In the genomic region with DNA sequence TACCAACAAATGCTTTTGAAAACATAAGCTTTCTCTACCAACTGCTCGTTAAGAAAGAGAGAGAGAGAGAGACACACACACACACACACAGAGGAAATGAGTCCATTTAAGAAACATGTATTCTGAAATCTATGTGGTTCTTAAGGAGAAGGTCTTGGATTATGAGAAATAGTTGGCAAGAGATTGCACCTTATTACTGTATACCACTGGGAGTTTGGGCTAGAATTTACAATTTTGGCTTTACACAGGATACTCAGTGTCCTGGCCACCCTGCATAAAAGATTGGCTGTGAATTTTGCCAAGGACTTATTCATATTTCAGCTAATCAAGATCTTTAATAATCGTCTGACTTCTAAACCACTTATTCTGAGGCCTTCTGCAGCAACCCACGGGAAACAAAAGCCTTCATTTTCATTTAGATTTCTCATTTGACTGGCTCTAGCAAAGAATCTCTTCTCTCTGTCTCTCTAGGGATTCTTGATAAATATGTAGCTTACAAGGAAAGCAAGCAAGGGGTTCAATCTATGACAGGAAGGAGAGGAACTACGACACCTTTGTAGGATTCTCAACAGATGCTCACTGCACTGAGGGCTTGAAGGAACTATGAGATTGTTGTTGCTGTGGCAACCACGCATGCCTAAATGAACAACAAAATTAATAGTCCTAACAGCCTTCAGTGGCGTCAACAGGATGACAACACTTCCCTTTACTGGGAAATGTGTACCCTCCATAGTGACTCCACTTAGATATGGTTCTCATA, we compare ENCODE assay signal across 20 cellular contexts.
DNase-seq lines count a peak whose midpoint lies in the region; ATAC-seq and TF ChIP-seq lines count a peak whose summit lies in the region.
"Had no signal": no experiment of that assay in that cellular context is flagged by ENCODE, and none has a peak within 500 bp of the region (broad histone marks: within the 10 kb centered on the region; RNA-seq: fewer than 3 reads in every experiment).

No MANE protein-coding gene starts in this region.

- no peak overlapping the region for H2BK12ac ChIP-seq in neuronal stem cell (ENCODE audit: low read length)

- no peak overlapping the region for H3K9ac ChIP-seq in neuronal stem cell (ENCODE audit: low read depth, low read length, poor library complexity)

- no peak overlapping the region for H3K23ac ChIP-seq in neuronal stem cell (ENCODE audit: low read depth, low read length, poor library complexity)

- no peak overlapping the region for H3K18ac ChIP-seq in neuronal stem cell (ENCODE audit: low read length)

- H3K4me1 Mint-ChIP-seq in stimulated activated effector memory CD8-positive, alpha-beta T cell treated with anti-CD3 and anti-CD28 coated beads, Interleukin-12 subunit alpha, Interleukin-12 subunit beta, amount 100 ng/mL, for 72 hours = no peaks in the 10 kb centered on the region
- no peaks in the 10 kb centered on the region for H3K4me1 Mint-ChIP-seq in chondrocyte (ENCODE audit: low read depth)
- peaks cover 3% of the 10 kb centered on the region for H3K4me1 Mint-ChIP-seq in activated naive CD8-positive, alpha-beta T cell treated with anti-CD3 and anti-CD28 coated beads for 36 hours
- H3K4me1 Mint-ChIP-seq: activated CD4-positive, alpha-beta memory T cell treated with anti-CD3 and anti-CD28 coated beads, Interleukin-2, amount 10 ng/mL, durations not matched to agents 7 days and 5 days had no signal

- H3K36me3 Mint-ChIP-seq in stimulated activated effector memory CD8-positive, alpha-beta T cell treated with anti-CD3 and anti-CD28 coated beads, Interleukin-12 subunit alpha, Interleukin-12 subunit beta, amount 100 ng/mL, for 72 hours = no peaks in the 10 kb centered on the region
- H3K36me3 Mint-ChIP-seq in chondrocyte (ENCODE audit: low read depth) = no peaks in the 10 kb centered on the region
- no peaks in the 10 kb centered on the region for H3K36me3 Mint-ChIP-seq in activated naive CD8-positive, alpha-beta T cell treated with anti-CD3 and anti-CD28 coated beads for 36 hours
- H3K36me3 Mint-ChIP-seq: memory B cell, natural killer cell had no signal

- TF ChIP-seq CTCF in fibroblast of the aortic adventitia (IDR thresholded peaks at IDR 0.05; ENCODE audit: insufficient read depth, low read length) (no peak), chondrocyte (IDR thresholded peaks at IDR 0.05) (no peak)

- peak; percentile 36 for DNase-seq in NCI-H2227 (lab: John Stamatoyannopoulos, UW; ENCODE audit: unreplicated experiment)
- no peak for DNase-seq in NCI-H2227 treated with DMSO at 0.1 percent for 48 hours (lab: John Stamatoyannopoulos, UW)
- DNase-seq in NCI-H1436 treated with DMSO at 0.1 percent for 48 hours (lab: John Stamatoyannopoulos, UW) = peak; percentile 51
- peak; percentile 1 for DNase-seq in fibroblast of the aortic adventitia (ENCODE audit: low read depth)
- peak; percentile 26 for DNase-seq in neuronal stem cell (ENCODE audit: low spot score)
- DNase-seq in stimulated activated effector memory CD8-positive, alpha-beta T cell treated with anti-CD3 and anti-CD28 coated beads, Interleukin-12 subunit alpha, Interleukin-12 subunit beta, amount 100 ng/mL, for 72 hours (ENCODE audit: low spot score in 2 of 2) = no peak
- no peak for DNase-seq in chondrocyte (ENCODE audit: low spot score)
- no peak for DNase-seq in activated naive CD8-positive, alpha-beta T cell treated with anti-CD3 and anti-CD28 coated beads for 36 hours
- DNase-seq: activated CD4-positive, alpha-beta memory T cell treated with anti-CD3 and anti-CD28 coated beads, Interleukin-2, amount 10 ng/mL, durations not matched to agents 7 days and 5 days; activated naive CD4-positive, alpha-beta T cell treated with anti-CD3 and anti-CD28 coated beads for 36 hours; activated T-cell treated with anti-CD3 and anti-CD28 coated beads, Interleukin-2, amount 50 U/mL, for 1 hour; cortex of kidney; DMS79; natural killer cell; psoas muscle; stimulated activated CD4-positive, alpha-beta T cell treated with anti-CD3 and anti-CD28 coated beads, Interleukin-12 subunit alpha, Interleukin-12 subunit beta, amount 100 ng/mL, for 4 hours had no signal

- no CpG with 5 or more reads among the region's 6 CpGs for WGBS in neuronal stem cell (ENCODE audit: extremely low coverage in 2 of 2, insufficient read length in 2 of 2, insufficient replicate concordance in 1 of 2), 2 donors

- H2BK15ac ChIP-seq in neuronal stem cell (ENCODE audit: low read length) = no peak overlapping the region

- H3K4me3 ChIP-seq in fibroblast of the aortic adventitia (ENCODE audit: low read depth, low read length) = no peak overlapping the region
- H3K4me3 ChIP-seq in neuronal stem cell (ENCODE audit: low read length in 2 of 2) = no peak overlapping the region
- H3K4me3 ChIP-seq: A549, psoas muscle had no signal

- no peaks in the 10 kb centered on the region for H3K27me3 ChIP-seq in neuronal stem cell (ENCODE audit: control insufficient read depth in 3 of 3, insufficient read depth in 3 of 3, low read depth in 1 of 3, low read length in 3 of 3)

- H3K4me3 Mint-ChIP-seq in stimulated activated effector memory CD8-positive, alpha-beta T cell treated with anti-CD3 and anti-CD28 coated beads, Interleukin-12 subunit alpha, Interleukin-12 subunit beta, amount 100 ng/mL, for 72 hours = no peak overlapping the region
- no peak overlapping the region for H3K4me3 Mint-ChIP-seq in chondrocyte (ENCODE audit: unreplicated experiment)
- no peak overlapping the region for H3K4me3 Mint-ChIP-seq in activated naive CD8-positive, alpha-beta T cell treated with anti-CD3 and anti-CD28 coated beads for 36 hours
- H3K4me3 Mint-ChIP-seq: activated CD4-positive, alpha-beta memory T cell treated with anti-CD3 and anti-CD28 coated beads, Interleukin-2, amount 10 ng/mL, durations not matched to agents 7 days and 5 days; activated naive CD4-positive, alpha-beta T cell treated with anti-CD3 and anti-CD28 coated beads for 36 hours; memory B cell; natural killer cell had no signal

- H2AK5ac ChIP-seq in neuronal stem cell (ENCODE audit: low read depth, low read length) = no peak overlapping the region

- H2AFZ ChIP-seq in neuronal stem cell (ENCODE audit: low read length) = no peak overlapping the region

- no peak overlapping the region for H3K27ac Mint-ChIP-seq in stimulated activated effector memory CD8-positive, alpha-beta T cell treated with anti-CD3 and anti-CD28 coated beads, Interleukin-12 subunit alpha, Interleukin-12 subunit beta, amount 100 ng/mL, for 72 hours
- no peak overlapping the region for H3K27ac Mint-ChIP-seq in chondrocyte (ENCODE audit: unreplicated experiment)
- H3K27ac Mint-ChIP-seq in activated naive CD8-positive, alpha-beta T cell treated with anti-CD3 and anti-CD28 coated beads for 36 hours = no peak overlapping the region
- H3K27ac Mint-ChIP-seq: activated CD4-positive, alpha-beta memory T cell treated with anti-CD3 and anti-CD28 coated beads, Interleukin-2, amount 10 ng/mL, durations not matched to agents 7 days and 5 days; activated naive CD4-positive, alpha-beta T cell treated with anti-CD3 and anti-CD28 coated beads for 36 hours; memory B cell; natural killer cell had no signal

- H3K4me2 ChIP-seq in neuronal stem cell (ENCODE audit: insufficient read depth, low read length, poor library complexity, severe bottlenecking) = peak overlapping the region; percentile 36
- H3K4me2 ChIP-seq: A549 had no signal

- H3K27me3 Mint-ChIP-seq in chondrocyte (ENCODE audit: low read depth) = peaks cover 28% of the 10 kb centered on the region
- H3K27me3 Mint-ChIP-seq in activated naive CD8-positive, alpha-beta T cell treated with anti-CD3 and anti-CD28 coated beads for 36 hours = peaks cover 30% of the 10 kb centered on the region

- no peak overlapping the region for H2BK120ac ChIP-seq in neuronal stem cell (ENCODE audit: low read depth, low read length)

- H3K4ac ChIP-seq in neuronal stem cell (ENCODE audit: low read length) = no peak overlapping the region

- no peak for ATAC-seq in stimulated activated effector memory CD8-positive, alpha-beta T cell treated with anti-CD3 and anti-CD28 coated beads, Interleukin-12 subunit alpha, Interleukin-12 subunit beta, amount 100 ng/mL, for 72 hours
- ATAC-seq: A549, natural killer cell, psoas muscle had no signal

- no peak overlapping the region for H3K14ac ChIP-seq in neuronal stem cell (ENCODE audit: low read length)

- H3K36me3 ChIP-seq in neuronal stem cell (replicated peaks in 1 of 2; ENCODE audit: control insufficient read depth in 2 of 2, insufficient read depth in 2 of 2, low read length in 2 of 2) = no peaks in the 10 kb centered on the region

- H3K9me3 ChIP-seq in neuronal stem cell (replicated peaks in 1 of 2; ENCODE audit: control insufficient read depth in 2 of 2, insufficient read depth in 1 of 2, low read depth in 1 of 2, low read length in 2 of 2) = no peaks in the 10 kb centered on the region
- H3K9me3 ChIP-seq: A549, psoas muscle had no signal

- H4K91ac ChIP-seq in neuronal stem cell (ENCODE audit: low read depth, low read length, poor library complexity) = no peak overlapping the region

- H3K27ac ChIP-seq in neuronal stem cell (replicated peaks; ENCODE audit: low read length) = peak overlapping the region; percentile 49
- H3K27ac ChIP-seq: A549, C4-2B, psoas muscle, VCaP had no signal

- H3K79me1 ChIP-seq in neuronal stem cell (ENCODE audit: low read depth, low read length) = no peaks in the 10 kb centered on the region

- no peak overlapping the region for H4K8ac ChIP-seq in neuronal stem cell (ENCODE audit: low read depth, low read length)

- no peak overlapping the region for H2BK5ac ChIP-seq in neuronal stem cell (ENCODE audit: low read length)

- peaks cover 6 to 12% of the 10 kb centered on the region in 2 donors for H3K4me1 ChIP-seq in neuronal stem cell (ENCODE audit: control insufficient read depth in 2 of 2, insufficient read depth in 1 of 2, low read depth in 1 of 2, low read length in 2 of 2)
- H3K4me1 ChIP-seq: A549, psoas muscle had no signal

- H3K9me3 Mint-ChIP-seq in stimulated activated effector memory CD8-positive, alpha-beta T cell treated with anti-CD3 and anti-CD28 coated beads, Interleukin-12 subunit alpha, Interleukin-12 subunit beta, amount 100 ng/mL, for 72 hours = no peaks in the 10 kb centered on the region
- H3K9me3 Mint-ChIP-seq in chondrocyte (ENCODE audit: low read depth) = no peaks in the 10 kb centered on the region
- H3K9me3 Mint-ChIP-seq in activated naive CD8-positive, alpha-beta T cell treated with anti-CD3 and anti-CD28 coated beads for 36 hours = no peaks in the 10 kb centered on the region
- H3K9me3 Mint-ChIP-seq: activated CD4-positive, alpha-beta memory T cell treated with anti-CD3 and anti-CD28 coated beads, Interleukin-2, amount 10 ng/mL, durations not matched to agents 7 days and 5 days; activated naive CD4-positive, alpha-beta T cell treated with anti-CD3 and anti-CD28 coated beads for 36 hours; natural killer cell had no signal

Comparison
In these comparisons a context has a peak if more than half of its experiments do, and no peak if none do; other contexts are left out.
1. DNase-seq: peak in NCI-H2227 (single experiment), NCI-H1436 treated with DMSO at 0.1 percent for 48 hours (single experiment), fibroblast of the aortic adventitia (single experiment) and neuronal stem cell (single experiment); none in NCI-H2227 treated with DMSO at 0.1 percent for 48 hours (single experiment), stimulated activated effector memory CD8-positive, alpha-beta T cell treated with anti-CD3 and anti-CD28 coated beads, Interleukin-12 subunit alpha, Interleukin-12 subunit beta, amount 100 ng/mL, for 72 hours (0 of 2), chondrocyte (single experiment) and activated naive CD8-positive, alpha-beta T cell treated with anti-CD3 and anti-CD28 coated beads for 36 hours (single experiment).